20 cellular contexts compared by ENCODE assay signal in the genomic region with DNA sequence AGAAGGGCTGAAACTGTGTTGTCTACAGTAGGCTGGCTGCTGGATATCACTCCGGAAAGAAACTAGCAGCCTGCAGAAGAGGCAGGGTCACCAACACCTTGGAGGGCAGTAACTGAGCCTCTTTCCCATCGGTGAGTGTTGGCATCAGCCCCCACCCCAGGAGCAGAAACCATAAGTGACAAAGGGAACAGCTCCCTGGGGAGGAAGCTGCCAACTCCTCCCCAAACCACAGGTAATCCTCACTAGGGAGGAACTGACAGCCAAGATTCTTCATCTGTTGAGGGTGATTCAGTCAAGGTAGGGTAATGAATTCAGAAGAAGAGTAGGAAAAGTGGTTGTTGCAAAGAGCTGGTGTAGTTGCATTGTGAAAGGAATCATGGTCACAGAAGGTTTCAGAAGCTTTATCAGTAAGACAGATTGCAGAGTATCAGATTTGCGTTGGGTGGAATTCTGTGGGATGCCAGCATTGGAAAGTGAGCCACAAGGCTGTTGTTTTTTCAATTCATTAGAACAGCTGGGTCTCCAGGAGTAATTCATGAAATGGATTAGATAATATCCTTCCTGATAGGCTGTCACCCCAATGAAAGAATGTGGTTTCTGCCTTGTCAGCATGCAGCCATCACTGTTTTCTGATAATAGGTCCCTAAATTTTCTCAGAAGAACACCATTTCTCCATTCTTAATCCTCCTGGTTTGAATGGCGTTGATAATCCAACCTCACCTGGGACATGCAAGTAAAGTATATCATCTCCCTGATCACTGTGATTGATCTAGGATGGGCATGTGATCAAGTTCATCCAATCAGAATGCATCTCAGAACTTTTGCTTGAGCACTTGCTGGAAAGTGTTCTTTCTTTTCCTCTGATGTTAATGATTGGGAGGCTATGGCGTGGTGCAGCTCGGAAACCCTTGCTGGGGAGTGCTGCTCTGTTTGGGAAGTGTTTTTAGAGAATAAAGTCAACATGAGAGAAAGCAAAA.
DNase-seq lines count a peak whose midpoint lies in the region; ATAC-seq and TF ChIP-seq lines count a peak whose summit lies in the region.
"Had no signal": no experiment of that assay in that cellular context is flagged by ENCODE, and none has a peak within 500 bp of the region (broad histone marks: within the 10 kb centered on the region; RNA-seq: fewer than 3 reads in every experiment).

No MANE protein-coding gene starts in this region.

- H3K36me3 ChIP-seq in breast epithelium (no peaks in the 10 kb centered on the region), stomach (no peaks in the 10 kb centered on the region)
- H3K36me3 ChIP-seq: BE2C, MG63 had no signal

- no peak overlapping the region for H3K4me3 ChIP-seq in breast epithelium
- H3K4me3 ChIP-seq in stomach: no peak overlapping the region
- H3K4me3 ChIP-seq: GM23338, MG63 had no signal

- POLR2A ChIA-PET in MCF 10A (lab: Yijun Ruan, JAX): interaction anchor here (0.7 kb wide), 1 partner anchor 25 kb away, joined by 3 read pairs; no protein-coding TSS in a partner anchor

- no peak for TF ChIP-seq EP300 in stomach (IDR thresholded peaks at IDR 0.05)

- CTCF ChIA-PET in MCF 10A (lab: Yijun Ruan, JAX): interaction anchor here (0.7 to 0.9 kb wide), 2 partner anchors 12 to 19 kb away, joined by 3 read pairs; no protein-coding TSS in a partner anchor

- in situ Hi-C loops in GM13976 (cut with MboI; ENCODE audit: low sequenced_read_pairs, unreplicated experiment): no loop called here

- H3K27me3 ChIP-seq in breast epithelium (no peaks in the 10 kb centered on the region), stomach (no peaks in the 10 kb centered on the region)
- H3K27me3 ChIP-seq: BE2C, MG63 had no signal

- ATAC-seq in Right ventricle myocardium inferior: no peak
- ATAC-seq: GM23338, PC-3 had no signal

- no peaks in the 10 kb centered on the region for H3K27me3 Mint-ChIP-seq in MCF 10A (ENCODE audit: insufficient read depth, unreplicated experiment)

- intact Hi-C loops in MCF 10A (cut with micrococcal nuclease): loop anchor here (10.0 kb wide), 1 partner anchor 191 kb away; no protein-coding TSS in a partner anchor
- intact Hi-C loops in breast epithelium (cut with DNase I; ENCODE audit: low total_unique reads): no loop called here
- intact Hi-C loops in stomach (cut with DNase I; ENCODE audit: low total_unique reads): no loop called here
- intact Hi-C loops in Right ventricle myocardium inferior (cut with DNase I): no loop called here

- H3K9me3 Mint-ChIP-seq in MCF 10A (ENCODE audit: unreplicated experiment): peaks cover 19% of the 10 kb centered on the region

- no peaks in the 10 kb centered on the region for H3K9me3 ChIP-seq in breast epithelium
- peaks cover 0 to 12% (median 8%) of the 10 kb centered on the region in 4 donors for H3K9me3 ChIP-seq in stomach
- H3K9me3 ChIP-seq: BE2C had no signal

- 63 to 77% (median 69%) methylated on average over 5 to 6 of the region's 6 CpGs for WGBS in stomach, 5 donors

- no peak overlapping the region for H3K27ac ChIP-seq in breast epithelium
- H3K27ac ChIP-seq in epithelial cell of prostate: peak overlapping the region; percentile 42
- no peak overlapping the region for H3K27ac ChIP-seq in stomach

- peaks cover 14% of the 10 kb centered on the region for H3K4me1 Mint-ChIP-seq in MCF 10A (ENCODE audit: insufficient read depth, unreplicated experiment)
- H3K4me1 Mint-ChIP-seq: CD4-positive, alpha-beta memory T cell had no signal

- H3K4me1 ChIP-seq in breast epithelium (no peaks in the 10 kb centered on the region), stomach (no peaks in the 10 kb centered on the region)
- H3K4me1 ChIP-seq: BE2C had no signal

- no TSS peak for BruUV-seq in MCF 10A (replicated peaks; lab: Mats Ljungman, UMichigan)

- no peak overlapping the region for H3K27ac Mint-ChIP-seq in MCF 10A (ENCODE audit: low read depth, unreplicated experiment)
- H3K27ac Mint-ChIP-seq: GM23338 had no signal

- H3K36me3 Mint-ChIP-seq in MCF 10A (ENCODE audit: insufficient read depth, unreplicated experiment): peaks cover 6% of the 10 kb centered on the region

- DNase-seq in MCF 10A (ENCODE audit: unreplicated experiment): peak; percentile 3
- DNase-seq in breast epithelium (ENCODE audit: low spot score in 2 of 2): no peak
- DNase-seq in amniotic epithelial cell (ENCODE audit: low read depth): peak; percentile 55
- no peak for DNase-seq in epithelial cell of prostate (ENCODE audit: low read depth, low spot score)
- DNase-seq in stomach: no peak
- no peak for DNase-seq in NCI-H524 (lab: John Stamatoyannopoulos, UW)
- no peak for DNase-seq in Right ventricle myocardium inferior (ENCODE audit: missing footprints)
- DNase-seq in GM13976 (ENCODE audit: low spot score): no peak
- DNase-seq: 8988T; BE2C; CD4-positive, alpha-beta memory T cell; DMS153; GF-D8; MG63; NCI-H1092 treated with DMSO at 0.1 percent for 48 hours; NCI-H2081 treated with DMSO at 0.1 percent for 48 hours; NCI-H510A treated with DMSO at 0.1 percent for 48 hours; PC-3; RPMI8226 had no signal

- no peak for TF ChIP-seq POLR2A in breast epithelium (IDR thresholded peaks at IDR 0.05)
- TF ChIP-seq POLR2A in stomach (IDR thresholded peaks at IDR 0.05): no peak

- TF ChIP-seq CTCF in MCF 10A (IDR thresholded peaks at IDR 0.05; ENCODE audit: unreplicated experiment): no peak
- TF ChIP-seq CTCF in breast epithelium (IDR thresholded peaks at IDR 0.05): no peak
- TF ChIP-seq CTCF in stomach (IDR thresholded peaks at IDR 0.05): no peak
- TF ChIP-seq CTCF in GM13976 (IDR thresholded peaks at IDR 0.05; ENCODE audit: borderline replicate concordance, control extremely low read depth, extremely low read depth, insufficient read depth, missing control alignments): no peak

- H3K4me3 Mint-ChIP-seq in MCF 10A (ENCODE audit: unreplicated experiment): no peak overlapping the region
- H3K4me3 Mint-ChIP-seq: CD4-positive, alpha-beta memory T cell; GM23338 had no signal

Comparison
In these comparisons a context has a peak if more than half of its experiments do, and no peak if none do; other contexts are left out.
1. DNase-seq: peak in MCF 10A (single experiment) and amniotic epithelial cell (single experiment); none in breast epithelium (0 of 2), epithelial cell of prostate (single experiment), stomach (single experiment), NCI-H524 (0 of 2), Right ventricle myocardium inferior (single experiment) and GM13976 (single experiment).